8 cellular contexts compared by ENCODE assay signal in genomic region chr9:73081979-73082657, GRCh38.
DNase-seq lines count a peak whose midpoint lies in the region; ATAC-seq and TF ChIP-seq lines count a peak whose summit lies in the region.

No MANE protein-coding gene starts in this region.

- ATAC-seq in HG02678 (IDR thresholded peaks at IDR 0.05; ENCODE audit: unreplicated experiment) (peak; percentile 62), right lobe of liver (peak; percentile 82 to 88 (median 86))
- no peak for ATAC-seq in stimulated activated memory B cell treated with anti-CD40 and anti-IgM and Interleukin-4, amounts not matched to agents 10 μg/mL and 1 μg/mL and 100 μg/mL, for 72 hours

- peaks cover 22% of the 10 kb centered on the region for H3K27me3 Mint-ChIP-seq in chondrocyte (ENCODE audit: low read depth)
- H3K27me3 Mint-ChIP-seq in stimulated activated memory B cell treated with anti-CD40 and anti-IgM and Interleukin-4, amounts not matched to agents 10 μg/mL and 1 μg/mL and 100 μg/mL, for 72 hours: no peaks in the 10 kb centered on the region

- H3K27ac Mint-ChIP-seq in chondrocyte (ENCODE audit: unreplicated experiment): no peak overlapping the region
- H3K27ac Mint-ChIP-seq in stimulated activated memory B cell treated with anti-CD40 and anti-IgM and Interleukin-4, amounts not matched to agents 10 μg/mL and 1 μg/mL and 100 μg/mL, for 72 hours: no peak overlapping the region

- DNase-seq in GM06990 (ENCODE audit: extremely low read depth, insufficient read length): peak; percentile 2
- peak; percentile 34 for DNase-seq in NCI-H774 (lab: John Stamatoyannopoulos, UW)
- no peak for DNase-seq in chondrocyte (ENCODE audit: low spot score)
- no peak for DNase-seq in right lobe of liver
- DNase-seq in activated effector memory CD4-positive, alpha-beta T cell treated with Interleukin-2 at 50 U/mL for 16 hours: no peak
- no peak for DNase-seq in effector CD4-positive, alpha-beta T cell

- no peaks in the 10 kb centered on the region for H3K36me3 Mint-ChIP-seq in chondrocyte (ENCODE audit: low read depth)
- H3K36me3 Mint-ChIP-seq in stimulated activated memory B cell treated with anti-CD40 and anti-IgM and Interleukin-4, amounts not matched to agents 10 μg/mL and 1 μg/mL and 100 μg/mL, for 72 hours: no peaks in the 10 kb centered on the region

- H3K4me3 ChIP-seq in GM06990 (replicated peaks; ENCODE audit: low read depth, low read length) (no peak overlapping the region), right lobe of liver (no peak overlapping the region)

- no peaks in the 10 kb centered on the region for H3K9me3 ChIP-seq in right lobe of liver

- H3K27me3 ChIP-seq in GM06990 (replicated peaks; ENCODE audit: control insufficient read depth, insufficient read depth, low read length) (no peaks in the 10 kb centered on the region; the same call in 1 of the 2 replicates), right lobe of liver (no peaks in the 10 kb centered on the region)

- peaks cover 13% of the 10 kb centered on the region for H3K4me1 Mint-ChIP-seq in chondrocyte (ENCODE audit: low read depth)
- no peaks in the 10 kb centered on the region for H3K4me1 Mint-ChIP-seq in stimulated activated memory B cell treated with anti-CD40 and anti-IgM and Interleukin-4, amounts not matched to agents 10 μg/mL and 1 μg/mL and 100 μg/mL, for 72 hours

- intact Hi-C loops in right lobe of liver (cut with DNase I): loop anchor here in 1 of 2 donors (10.0 kb wide), 1 partner anchor 47 kb away; no protein-coding TSS in a partner anchor

- no peaks in the 10 kb centered on the region for H3K9me3 Mint-ChIP-seq in chondrocyte (ENCODE audit: low read depth)
- no peaks in the 10 kb centered on the region for H3K9me3 Mint-ChIP-seq in stimulated activated memory B cell treated with anti-CD40 and anti-IgM and Interleukin-4, amounts not matched to agents 10 μg/mL and 1 μg/mL and 100 μg/mL, for 72 hours

- no peaks in the 10 kb centered on the region for H3K36me3 ChIP-seq in GM06990 (ENCODE audit: control insufficient read depth, insufficient read depth, low read length)
- H3K36me3 ChIP-seq in right lobe of liver: no peaks in the 10 kb centered on the region

- 55% methylated on average over 2 of the region's 2 CpGs for WGBS in right lobe of liver (ENCODE audit: insufficient coverage, low coverage, low lambda C conversion rate, missing lambda C conversion rate)

- no peak for TF ChIP-seq POLR2A in right lobe of liver (IDR thresholded peaks at IDR 0.05)

- H3K27ac ChIP-seq in right lobe of liver: peak overlapping the region in 1 of 3 donors; percentile 60

- peaks cover 0 to 16% (median 8%) of the 10 kb centered on the region in 4 donors for H3K4me1 ChIP-seq in right lobe of liver

- TF ChIP-seq CTCF in GM06990 (IDR thresholded peaks at IDR 0.05; ENCODE audit: insufficient read depth, low read length, poor library complexity, severe bottlenecking) (peak; percentile 76), chondrocyte (IDR thresholded peaks at IDR 0.05) (peak; percentile 94), right lobe of liver (IDR thresholded peaks at IDR 0.05) (peak; percentile 77 to 83 (median 82))

- H3K4me3 Mint-ChIP-seq in chondrocyte (ENCODE audit: unreplicated experiment): no peak overlapping the region
- H3K4me3 Mint-ChIP-seq in stimulated activated memory B cell treated with anti-CD40 and anti-IgM and Interleukin-4, amounts not matched to agents 10 μg/mL and 1 μg/mL and 100 μg/mL, for 72 hours: no peak overlapping the region

Comparison
In these comparisons a context has a peak if more than half of its experiments do, and no peak if none do; other contexts are left out.
1. DNase-seq: peak in GM06990 (single experiment) and NCI-H774 (single experiment); none in chondrocyte (single experiment), right lobe of liver (0 of 3), activated effector memory CD4-positive, alpha-beta T cell treated with Interleukin-2 at 50 U/mL for 16 hours (single experiment) and effector CD4-positive, alpha-beta T cell (single experiment).
2. Peak in every context shown above with its lines, with median percentiles within 50 percentile points of each other: CTCF ChIP-seq.